ENCODE assay signal across 8 cellular contexts in genomic region chr11:37946155-37946766, GRCh38.
A peak's percentile ranks its signal among the peaks of the same experiment; 100 is the strongest.
DNase-seq lines count a peak whose midpoint lies in the region; ATAC-seq, FAIRE-seq and TF ChIP-seq lines count a peak whose summit lies in the region.

No MANE protein-coding gene starts in this region.

- peak; percentile 33 for DNase-seq in NCI-H748 (lab: John Stamatoyannopoulos, UW; ENCODE audit: unreplicated experiment)
- no peak for DNase-seq in NCI-H748 treated with DMSO at 0.1 percent for 48 hours (lab: John Stamatoyannopoulos, UW)
- DNase-seq in NCI-H226, result peak; percentile 11
- peak; percentile 47 for DNase-seq in bronchial epithelial cell (ENCODE audit: low read depth)
- DNase-seq in HuH-7 (ENCODE audit: low spot score), result no peak
- no peak for DNase-seq in NCI-H345 treated with DMSO at 0.1 percent for 48 hours (lab: John Stamatoyannopoulos, UW; ENCODE audit: unreplicated experiment)

- ATAC-seq in HG02623 (IDR thresholded peaks at IDR 0.05; ENCODE audit: unreplicated experiment), result peak; percentile 87

- H4K20me1 ChIP-seq in neural cell (ENCODE audit: insufficient read depth), result no peaks in the 10 kb centered on the region

- peak; percentile 71 for TF ChIP-seq CTCF in bronchial epithelial cell (IDR thresholded peaks at IDR 0.05; ENCODE audit: insufficient read depth, low read length, severe bottlenecking)
- peak; percentile 45 for TF ChIP-seq CTCF in neural cell (IDR thresholded peaks at IDR 0.05; ENCODE audit: poor library complexity, severe bottlenecking)

- H3F3A ChIP-seq in neural cell (ENCODE audit: insufficient read depth, low read length, poor library complexity, severe bottlenecking), result no peaks in the 10 kb centered on the region

- no peak overlapping the region for H3K4me2 ChIP-seq in neural cell (ENCODE audit: low read length)

- FAIRE-seq in bronchial epithelial cell (lab: Jason Lieb, UNC), result no peak

- no peaks in the 10 kb centered on the region for H3K9me2 ChIP-seq in neural cell (ENCODE audit: insufficient read depth, low read length)

- peak; percentile 43 for TF ChIP-seq RAD21 in neural cell (conservative IDR thresholded peaks at IDR 0.05)

- H3K9me3 ChIP-seq in neural cell (ENCODE audit: low read length), result no peaks in the 10 kb centered on the region

- no peaks in the 10 kb centered on the region for H3K79me2 ChIP-seq in neural cell (replicated peaks; ENCODE audit: insufficient read depth, low read length)

- H3K36me3 ChIP-seq in bronchial epithelial cell (ENCODE audit: control insufficient read depth, insufficient read depth, low read length) (no peaks in the 10 kb centered on the region), neural cell (ENCODE audit: insufficient read depth, low read length) (no peaks in the 10 kb centered on the region)

- no peak overlapping the region for H3K27ac ChIP-seq in neural cell (ENCODE audit: low read length)

- H2AFZ ChIP-seq in neural cell (ENCODE audit: low read depth, low read length), result no peak overlapping the region

- no peak overlapping the region for H3K9ac ChIP-seq in neural cell (ENCODE audit: low read length)

- TF ChIP-seq EP300 in neural cell (conservative IDR thresholded peaks at IDR 0.05; ENCODE audit: poor library complexity, severe bottlenecking), result no peak

- no peak overlapping the region for H3K4me3 ChIP-seq in bronchial epithelial cell (ENCODE audit: low read depth, low read length)
- no peak overlapping the region for H3K4me3 ChIP-seq in neural cell (ENCODE audit: low read length)

- H3K27me3 ChIP-seq in bronchial epithelial cell (ENCODE audit: control insufficient read depth, insufficient read depth, low read length) (no peaks in the 10 kb centered on the region), neural cell (ENCODE audit: insufficient read depth, low read depth, low read length) (no peaks in the 10 kb centered on the region)

TF ChIP-seq in neural cell, 6 proteins besides CTCF, POLR2A, EP300 and RAD21:
- TF ChIP-seq EZH2 (IDR thresholded peaks at IDR 0.05; ENCODE audit: borderline replicate concordance, insufficient read depth, low read length, poor library complexity, severe bottlenecking), result no peak
- peak; percentile 35 for TF ChIP-seq SMC3 (conservative IDR thresholded peaks at IDR 0.05; ENCODE audit: poor library complexity)

Comparison
In these comparisons a context has a peak if more than half of its experiments do, and no peak if none do; other contexts are left out.
1. DNase-seq: peak in NCI-H748 (single experiment), NCI-H226 (single experiment) and bronchial epithelial cell (single experiment); none in NCI-H748 treated with DMSO at 0.1 percent for 48 hours (single experiment), HuH-7 (single experiment) and NCI-H345 treated with DMSO at 0.1 percent for 48 hours (single experiment).